Comparison of ENCODE assay signal across 8 cellular contexts in genomic region chr1:207997486-207998268, GRCh38.
DNase-seq lines count a peak whose midpoint lies in the region; ATAC-seq and TF ChIP-seq lines count a peak whose summit lies in the region.

No MANE protein-coding gene starts in this region.

- no peaks in the 10 kb centered on the region; the same call in 1 of the 2 replicates for H3K27me3 ChIP-seq in GM06990 (replicated peaks; ENCODE audit: control insufficient read depth, insufficient read depth, low read length)

- ATAC-seq in HG02981 (IDR thresholded peaks at IDR 0.05; ENCODE audit: unreplicated experiment) (peak; percentile 84), HG03135 (IDR thresholded peaks at IDR 0.05; ENCODE audit: unreplicated experiment) (no peak)

- DNase-seq in GM06990 (ENCODE audit: extremely low read depth, insufficient read length) (no peak), NCI-H2227 treated with DMSO at 0.1 percent for 48 hours (lab: John Stamatoyannopoulos, UW) (peak; percentile 37), ecto neural progenitor cell (ENCODE audit: low spot score) (peak; percentile 70), lung microvascular endothelial cell (ENCODE audit: low read depth in 2 of 2) (peak; percentile 83 to 86)
- DNase-seq in activated CD4-positive, alpha-beta T cell treated with anti-CD3 and anti-CD28 coated beads, Interleukin-2, amount 50 U/mL, for 24 hours (ENCODE audit: low read depth in 1 of 2, low spot score in 1 of 2): peak; percentile 8 to 28
- DNase-seq in stimulated activated CD8-positive, alpha-beta memory T cell treated with anti-CD3 and anti-CD28 coated beads, Interleukin-2, amount 100 ng/mL, for 48 hours (ENCODE audit: low read depth in 2 of 2): peak; percentile 14 to 35

- H3K36me3 ChIP-seq in GM06990 (ENCODE audit: control insufficient read depth, insufficient read depth, low read length): no peaks in the 10 kb centered on the region

- H3K4me3 ChIP-seq in GM06990 (replicated peaks; ENCODE audit: low read depth, low read length): no peak overlapping the region

- TF ChIP-seq CTCF in GM06990 (IDR thresholded peaks at IDR 0.05; ENCODE audit: insufficient read depth, low read length, poor library complexity, severe bottlenecking): peak; percentile 89
